Comparison of ENCODE assay signal across 1 cellular context in the genomic region with DNA sequence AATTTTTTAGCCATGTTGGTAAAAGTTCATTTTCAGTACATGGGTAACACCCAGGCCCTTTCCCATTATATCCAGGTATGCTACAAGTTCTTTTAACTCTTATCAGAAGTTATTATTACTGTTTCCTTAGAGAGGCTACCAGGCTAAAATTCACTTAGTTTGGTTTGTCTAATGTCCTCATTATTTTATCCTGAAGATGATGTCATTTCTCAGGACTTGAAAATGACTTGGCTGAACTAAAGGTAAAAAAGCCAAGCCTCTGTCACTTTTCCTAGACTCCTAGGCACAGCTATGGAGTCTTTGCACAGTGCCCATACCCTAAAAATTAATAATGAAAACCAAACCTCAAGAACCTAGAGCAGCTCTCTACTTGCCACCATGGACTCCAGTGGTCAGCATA.
TF ChIP-seq lines count a peak whose summit lies in the region.

No MANE protein-coding gene starts in this region.

TF ChIP-seq in HepG2, 621 proteins besides CTCF, POLR2A, EP300 and RAD21:
- peak; percentile 58 for TF ChIP-seq ATF7 (IDR thresholded peaks at IDR 0.05)
- no peak for TF ChIP-seq ATF7 (CRISPR knock-in tag; IDR thresholded peaks at IDR 0.05)
- TF ChIP-seq ARID4A (CRISPR knock-in tag; IDR thresholded peaks at IDR 0.05; ENCODE audit: borderline replicate concordance) = no peak
- TF ChIP-seq, protein P1, sequence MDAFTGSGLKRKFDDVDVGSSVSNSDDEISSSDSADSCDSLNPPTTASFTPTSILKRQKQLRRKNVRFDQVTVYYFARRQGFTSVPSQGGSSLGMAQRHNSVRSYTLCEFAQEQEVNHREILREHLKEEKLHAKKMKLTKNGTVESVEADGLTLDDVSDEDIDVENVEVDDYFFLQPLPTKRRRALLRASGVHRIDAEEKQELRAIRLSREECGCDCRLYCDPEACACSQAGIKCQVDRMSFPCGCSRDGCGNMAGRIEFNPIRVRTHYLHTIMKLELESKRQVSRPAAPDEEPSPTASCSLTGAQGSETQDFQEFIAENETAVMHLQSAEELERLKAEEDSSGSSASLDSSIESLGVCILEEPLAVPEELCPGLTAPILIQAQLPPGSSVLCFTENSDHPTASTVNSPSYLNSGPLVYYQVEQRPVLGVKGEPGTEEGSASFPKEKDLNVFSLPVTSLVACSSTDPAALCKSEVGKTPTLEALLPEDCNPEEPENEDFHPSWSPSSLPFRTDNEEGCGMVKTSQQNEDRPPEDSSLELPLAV (CRISPR knock-in tag; conservative IDR thresholded peaks at IDR 0.05; ENCODE audit: low read depth) = no peak
